9 cellular contexts compared by ENCODE assay signal in the genomic region with DNA sequence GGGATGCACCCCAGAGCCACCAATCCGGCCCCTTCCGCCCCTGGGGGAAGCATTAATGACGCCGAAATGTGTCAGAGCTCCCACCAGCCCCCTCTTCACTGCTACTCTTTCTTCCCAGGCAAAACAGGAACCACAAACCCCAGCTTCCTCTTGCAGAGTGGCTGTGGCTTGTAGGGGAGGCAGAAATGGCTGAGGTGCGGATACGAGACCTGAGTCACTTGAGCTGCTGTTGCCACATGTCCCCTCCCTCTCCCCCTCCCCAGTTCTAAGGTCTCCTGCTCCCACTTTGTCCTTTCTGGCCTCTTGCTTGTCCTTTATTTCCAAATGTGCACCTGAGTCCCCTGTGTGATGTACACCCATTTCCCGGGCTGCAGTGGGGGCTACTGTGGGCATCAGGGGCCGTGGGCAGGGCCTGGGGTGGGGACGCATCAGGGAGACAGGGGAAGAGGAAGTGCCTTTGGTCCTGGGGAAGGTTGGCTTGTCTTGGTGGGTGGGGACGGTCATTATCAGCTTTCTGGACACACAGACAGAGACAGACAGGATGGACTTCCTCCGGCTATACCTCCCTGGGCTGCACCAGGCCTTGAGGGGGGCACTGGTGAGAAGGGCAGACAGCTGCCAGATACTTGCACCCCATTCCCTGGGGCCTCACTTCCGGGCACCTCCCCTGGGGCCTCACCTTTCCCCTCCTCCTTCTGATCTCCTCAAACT. TPM values are rescaled to one million over a fixed set of nuclear protein-coding genes. Genes with fewer than 3 reads are reported as not detected.
A peak's percentile ranks its signal among the peaks of the same experiment; 100 is the strongest.
DNase-seq lines count a peak whose midpoint lies in the region; ATAC-seq and TF ChIP-seq lines count a peak whose summit lies in the region.
"Had no signal": no experiment of that assay in that cellular context is flagged by ENCODE, and none has a peak within 500 bp of the region (broad histone marks: within the 10 kb centered on the region; RNA-seq: fewer than 3 reads in every experiment).

A gene with protein sequence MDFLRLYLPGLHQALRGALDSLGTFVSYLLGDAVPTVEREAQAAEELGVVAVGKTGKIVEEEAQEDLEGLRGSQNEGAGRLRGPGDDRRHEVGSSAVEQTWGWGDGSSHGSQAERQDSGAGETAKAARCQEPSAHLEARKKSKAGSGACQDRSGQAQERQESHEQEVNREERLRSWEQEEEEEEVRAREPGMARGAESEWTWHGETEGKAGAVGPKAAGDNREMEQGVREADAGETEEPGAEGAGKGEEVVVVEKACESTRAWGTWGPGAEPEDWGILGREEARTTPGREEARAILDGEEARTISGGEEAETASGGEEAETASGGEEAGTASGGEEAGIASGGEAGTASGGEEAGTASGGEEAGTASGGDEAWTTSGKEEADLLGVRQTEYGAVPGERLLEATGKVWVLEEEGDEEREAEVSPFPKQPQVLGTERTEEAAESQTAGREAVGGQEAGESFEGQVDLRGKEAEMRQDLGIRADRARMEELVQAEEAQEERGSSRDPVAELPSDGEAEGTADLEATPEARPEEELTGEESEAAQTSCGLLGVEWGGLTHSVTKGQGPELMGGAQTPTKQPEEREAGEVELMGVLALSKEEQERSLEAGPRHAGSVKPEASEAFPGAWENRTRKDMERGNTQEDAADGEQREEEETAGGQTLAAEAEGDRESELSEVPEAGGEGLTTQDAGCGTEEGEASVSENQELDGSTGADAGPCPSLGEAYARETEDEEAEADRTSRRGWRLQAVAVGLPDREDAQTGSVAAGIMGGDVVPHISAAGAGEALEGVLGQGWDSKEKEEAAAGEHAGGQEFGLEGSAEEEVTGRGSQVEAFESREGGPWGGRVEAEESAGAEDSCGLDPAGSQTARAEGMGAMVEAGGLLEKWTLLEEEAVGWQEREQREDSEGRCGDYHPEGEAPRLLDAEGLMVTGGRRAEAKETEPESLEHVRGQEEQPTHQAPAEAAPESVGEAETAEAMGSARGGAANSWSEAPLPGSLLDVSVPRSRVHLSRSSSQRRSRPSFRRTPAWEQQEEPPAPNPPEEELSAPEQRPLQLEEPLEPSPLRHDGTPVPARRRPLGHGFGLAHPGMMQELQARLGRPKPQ (plus strand): TSS at position 503 of the 711 bp plus-strand sequence. CDS start 39 bp downstream, at position 542.

- H3K4me3 Mint-ChIP-seq in stimulated activated naive CD8-positive, alpha-beta T cell treated with anti-CD3 and anti-CD28 coated beads, Interleukin-15, Interleukin-2, amounts not matched to agents 100 ng/mL and 50 ng/mL, for 24 hours, result peak within 1 kb of the TSS; percentile 90
- no peak within 1 kb of the TSS for H3K4me3 Mint-ChIP-seq in Caco-2 (ENCODE audit: unreplicated experiment)

- H3K27ac ChIP-seq in DOHH2 (ENCODE audit: low read depth, low read length) (peak within 1 kb of the TSS; percentile 72), brain microvascular endothelial cell (no peak within 1 kb of the TSS)
- H3K27ac ChIP-seq: epithelial cell of prostate had no signal

- peaks cover 12% of the 10 kb centered on the region for H3K79me2 ChIP-seq in DOHH2 (ENCODE audit: control insufficient read depth, low read length)

- TF ChIP-seq CTCF in DOHH2 (IDR thresholded peaks at IDR 0.05; ENCODE audit: low read depth, low read length, poor library complexity, severe bottlenecking) (no peak), Caco-2 (IDR thresholded peaks at IDR 0.05; ENCODE audit: insufficient read depth in 1 of 2, low read depth in 1 of 2, low read length in 1 of 2, severe bottlenecking in 1 of 2, unreplicated experiment in 1 of 2) (no peak), brain microvascular endothelial cell (IDR thresholded peaks at IDR 0.05; ENCODE audit: low read depth, low read length, missing control alignments) (no peak)

- CTCF ChIA-PET in Caco-2 (lab: Charles Lee), result no interaction called here

- H3K4me3 ChIP-seq in DOHH2 (ENCODE audit: low read length) (peak within 1 kb of the TSS; percentile 70), mucosa of stomach (ENCODE audit: low read length) (no peak within 1 kb of the TSS), Caco-2 (ENCODE audit: low read depth, low read length) (no peak within 1 kb of the TSS), brain microvascular endothelial cell (ENCODE audit: low read depth, low read length) (no peak within 1 kb of the TSS)

- ATAC-seq in HG02610 (IDR thresholded peaks at IDR 0.05; ENCODE audit: unreplicated experiment), result peak; percentile 55

- H3K27ac Mint-ChIP-seq in stimulated activated naive CD8-positive, alpha-beta T cell treated with anti-CD3 and anti-CD28 coated beads, Interleukin-15, Interleukin-2, amounts not matched to agents 100 ng/mL and 50 ng/mL, for 24 hours, result peak within 1 kb of the TSS; percentile 97
- no peak within 1 kb of the TSS for H3K27ac Mint-ChIP-seq in Caco-2 (ENCODE audit: unreplicated experiment)

- no peaks in the 10 kb centered on the region for H3F3A ChIP-seq in DOHH2 (ENCODE audit: control insufficient read depth, insufficient read depth)

- peak within 1 kb of the TSS; percentile 66 for H3K9ac ChIP-seq in mucosa of stomach (ENCODE audit: low read length)

- H3K27me3 ChIP-seq in DOHH2 (ENCODE audit: control insufficient read depth, low read length) (no peaks in the 10 kb centered on the region), mucosa of stomach (ENCODE audit: control insufficient read depth, insufficient read depth, low read length) (no peaks in the 10 kb centered on the region), Caco-2 (replicated peaks; ENCODE audit: control insufficient read depth, insufficient read depth, low read length) (no peaks in the 10 kb centered on the region), brain microvascular endothelial cell (replicated peaks) (no peaks in the 10 kb centered on the region)

- H3K27me3 Mint-ChIP-seq in stimulated activated naive CD8-positive, alpha-beta T cell treated with anti-CD3 and anti-CD28 coated beads, Interleukin-15, Interleukin-2, amounts not matched to agents 100 ng/mL and 50 ng/mL, for 24 hours, result no peaks in the 10 kb centered on the region
- peaks cover 6% of the 10 kb centered on the region for H3K27me3 Mint-ChIP-seq in Caco-2 (ENCODE audit: insufficient read depth, unreplicated experiment)

- peaks cover 27% of the 10 kb centered on the region for H3K4me1 ChIP-seq in DOHH2 (ENCODE audit: control insufficient read depth, low read length)
- peaks cover 20% of the 10 kb centered on the region for H3K4me1 ChIP-seq in mucosa of stomach (ENCODE audit: control insufficient read depth, insufficient read depth, low read length)
- H3K4me1 ChIP-seq in Caco-2, result no peaks in the 10 kb centered on the region

- H3K4me1 Mint-ChIP-seq in stimulated activated naive CD8-positive, alpha-beta T cell treated with anti-CD3 and anti-CD28 coated beads, Interleukin-15, Interleukin-2, amounts not matched to agents 100 ng/mL and 50 ng/mL, for 24 hours (ENCODE audit: low read depth), result peaks cover 56% of the 10 kb centered on the region
- H3K4me1 Mint-ChIP-seq in Caco-2 (ENCODE audit: low read depth, unreplicated experiment), result peaks cover 9% of the 10 kb centered on the region

- in situ Hi-C loops in brain microvascular endothelial cell (cut with HindIII; ENCODE audit: low pct_ligation_motif_present, low sequenced_read_pairs), result no loop called here

- no peaks in the 10 kb centered on the region for H3K9me3 ChIP-seq in DOHH2 (ENCODE audit: control insufficient read depth, insufficient read depth, low read length)
- H3K9me3 ChIP-seq in mucosa of stomach (ENCODE audit: control insufficient read depth, low read length), result no peaks in the 10 kb centered on the region
- no peaks in the 10 kb centered on the region for H3K9me3 ChIP-seq in Caco-2

- peaks cover 2% of the 10 kb centered on the region for H3K36me3 Mint-ChIP-seq in stimulated activated naive CD8-positive, alpha-beta T cell treated with anti-CD3 and anti-CD28 coated beads, Interleukin-15, Interleukin-2, amounts not matched to agents 100 ng/mL and 50 ng/mL, for 24 hours (ENCODE audit: low read depth)
- peaks cover 15% of the 10 kb centered on the region for H3K36me3 Mint-ChIP-seq in Caco-2 (ENCODE audit: insufficient read depth, unreplicated experiment)

- DNase-seq in SKM-1 (lab: John Stamatoyannopoulos, UW; ENCODE audit: unreplicated experiment), result peak; percentile 98
- DNase-seq in activated naive CD4-positive, alpha-beta T cell (lab: John Stamatoyannopoulos, UW), result peak; percentile 26 to 72 (median 61)
- no peak for DNase-seq in Caco-2
- DNase-seq in brain microvascular endothelial cell, result no peak

- peak within 1 kb of the TSS; percentile 89 for H3K4me2 ChIP-seq in DOHH2 (ENCODE audit: low read length)

- no peaks in the 10 kb centered on the region for H3K9me2 ChIP-seq in DOHH2 (replicated peaks; ENCODE audit: control insufficient read depth, low read length)

- no peaks in the 10 kb centered on the region for H3K9me3 Mint-ChIP-seq in stimulated activated naive CD8-positive, alpha-beta T cell treated with anti-CD3 and anti-CD28 coated beads, Interleukin-15, Interleukin-2, amounts not matched to agents 100 ng/mL and 50 ng/mL, for 24 hours
- no peaks in the 10 kb centered on the region for H3K9me3 Mint-ChIP-seq in Caco-2 (ENCODE audit: unreplicated experiment)

- intact Hi-C loops in Caco-2 (cut with micrococcal nuclease; ENCODE audit: unreplicated experiment), result no loop called here

- BruUV-seq in Caco-2 (replicated peaks; lab: Mats Ljungman, UMichigan), result no TSS peak

- H3K36me3 ChIP-seq in DOHH2 (ENCODE audit: control insufficient read depth, low read length) (peaks cover under 1% of the 10 kb centered on the region; the same call in 1 of the 2 replicates), mucosa of stomach (ENCODE audit: control insufficient read depth, insufficient read depth, low read length) (no peaks in the 10 kb centered on the region), Caco-2 (ENCODE audit: control insufficient read depth, insufficient read depth, low read length) (no peaks in the 10 kb centered on the region), brain microvascular endothelial cell (replicated peaks) (no peaks in the 10 kb centered on the region)

- H4K20me1 ChIP-seq in DOHH2 (ENCODE audit: control insufficient read depth, insufficient read depth, low read depth, low read length), result no peaks in the 10 kb centered on the region

- POLR2A ChIA-PET in Caco-2 (lab: Charles Lee), result no interaction called here

RNA-seq across cellular contexts. Expression of the gene that starts here (rescaled TPM):
- total RNA-seq in Caco-2 (2022), result 0.61 and 0.63 TPM in 2 replicates

Comparison
In these comparisons a context has a peak if more than half of its experiments do, and no peak if none do; other contexts are left out.
1. DNase-seq: peak in SKM-1 (single experiment) and activated naive CD4-positive, alpha-beta T cell (4 of 4); none in Caco-2 (0 of 2) and brain microvascular endothelial cell (single experiment).